ENCODE assay signal across 18 cellular contexts in the genomic region with DNA sequence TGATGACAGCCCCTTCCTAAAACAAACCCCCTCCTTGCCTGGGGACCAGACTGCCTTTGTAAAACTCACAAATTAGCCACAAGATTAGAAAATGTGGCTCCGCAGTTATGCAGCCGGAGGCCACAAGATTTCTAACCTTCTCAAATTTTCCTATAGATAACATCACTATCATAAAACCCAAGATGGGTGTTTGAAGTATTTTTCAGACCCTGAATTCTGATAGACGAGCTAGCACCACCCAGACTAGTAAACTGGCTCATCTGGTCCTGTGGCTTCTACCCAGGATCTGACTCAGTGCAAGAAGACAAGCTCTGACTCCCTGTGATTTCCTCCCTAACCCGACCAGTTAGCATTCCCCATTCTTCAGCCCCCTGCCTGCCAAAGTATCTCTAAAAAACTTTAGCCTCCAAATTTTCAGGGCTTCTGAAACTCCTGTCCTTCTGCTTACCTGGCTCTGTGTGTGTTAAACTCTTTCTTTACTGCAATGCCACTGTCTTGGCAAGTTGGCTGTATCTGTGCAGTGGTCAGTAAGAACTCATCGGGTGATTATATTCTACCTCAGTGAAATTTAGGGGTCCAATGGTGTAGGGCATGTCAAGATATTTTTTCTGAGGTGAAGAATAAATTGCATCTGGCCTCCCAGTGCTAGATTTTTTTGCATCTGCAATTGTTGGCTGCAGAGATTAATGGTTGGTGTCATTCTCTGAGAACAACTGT.
A peak's percentile ranks its signal among the peaks of the same experiment; 100 is the strongest.
DNase-seq lines count a peak whose midpoint lies in the region; ATAC-seq and TF ChIP-seq lines count a peak whose summit lies in the region.
"Had no signal": no experiment of that assay in that cellular context is flagged by ENCODE, and none has a peak within 500 bp of the region (broad histone marks: within the 10 kb centered on the region; RNA-seq: fewer than 3 reads in every experiment).

No MANE protein-coding gene starts in this region.

- peak; percentile 81; the same call in 2 of the 3 replicates for ATAC-seq in RWPE2 (ENCODE audit: low read depth)
- ATAC-seq in HG02763 (IDR thresholded peaks at IDR 0.05; ENCODE audit: unreplicated experiment) = no peak

- TF ChIP-seq CTCF in RWPE2 (IDR thresholded peaks at IDR 0.05; ENCODE audit: poor library complexity, severe bottlenecking) (no peak), fibroblast of pulmonary artery (IDR thresholded peaks at IDR 0.05; ENCODE audit: low read length, missing control alignments) (no peak)

- H3K4me1 ChIP-seq in RWPE2 (ENCODE audit: insufficient read depth, poor library complexity, severe bottlenecking) = no peaks in the 10 kb centered on the region
- H3K4me1 ChIP-seq: BLaER1 had no signal

- no peak overlapping the region for H3K27ac ChIP-seq in RWPE2 (ENCODE audit: poor library complexity, severe bottlenecking)
- H3K27ac ChIP-seq: BLaER1, SK-N-MC, thoracic aorta had no signal

- no peak overlapping the region for H3K4me3 ChIP-seq in RWPE2 (ENCODE audit: severe bottlenecking)
- no peak overlapping the region for H3K4me3 ChIP-seq in fibroblast of pulmonary artery (replicated peaks; ENCODE audit: low read depth, low read length)
- H3K4me3 ChIP-seq: BLaER1, SK-N-MC, thoracic aorta had no signal

- no peaks in the 10 kb centered on the region for H3K9me3 ChIP-seq in RWPE2 (ENCODE audit: severe bottlenecking)
- H3K9me3 ChIP-seq: thoracic aorta had no signal

- H3K27me3 ChIP-seq in RWPE2 (ENCODE audit: insufficient read depth, poor library complexity, severe bottlenecking) = no peaks in the 10 kb centered on the region
- H3K27me3 ChIP-seq: BLaER1 had no signal

- DNase-seq in stimulated activated CD4-positive, alpha-beta T cell treated with anti-CD3 and anti-CD28 coated beads, Interleukin-4, amount 100 ng/mL, for 24 hours = peak; percentile 22
- DNase-seq in stimulated activated CD4-positive, alpha-beta T cell treated with anti-CD3 and anti-CD28 coated beads, Interleukin-2, amount 100 ng/mL, for 24 hours = no peak
- DNase-seq in RWPE2 (ENCODE audit: low spot score) (no peak), fibroblast of pulmonary artery (ENCODE audit: low read depth) (peak; percentile 16), NOMO-1 (lab: John Stamatoyannopoulos, UW; ENCODE audit: unreplicated experiment in 2 of 2) (no peak), DMS153 (lab: John Stamatoyannopoulos, UW) (no peak)
- DNase-seq: DMS53; effector CD4-positive, alpha-beta T cell; foreskin melanocyte; GOT3; Karpas-422; NCI-H1436; NCI-H446 treated with DMSO at 0.1 percent for 48 hours; nephron progenitor cell had no signal

- H3K36me3 ChIP-seq in RWPE2 (ENCODE audit: low read depth) = no peaks in the 10 kb centered on the region
- H3K36me3 ChIP-seq: BLaER1, thoracic aorta had no signal

Comparison
In these comparisons a context has a peak if more than half of its experiments do, and no peak if none do; other contexts are left out.
1. DNase-seq: peak in stimulated activated CD4-positive, alpha-beta T cell treated with anti-CD3 and anti-CD28 coated beads, Interleukin-4, amount 100 ng/mL, for 24 hours (single experiment) and fibroblast of pulmonary artery (single experiment); none in stimulated activated CD4-positive, alpha-beta T cell treated with anti-CD3 and anti-CD28 coated beads, Interleukin-2, amount 100 ng/mL, for 24 hours (0 of 2), RWPE2 (single experiment), NOMO-1 (0 of 2) and DMS153 (single experiment).